Comparison of ENCODE assay signal across 29 cellular contexts in genomic region chr9:73893230-73893629, GRCh38.
"Had no signal": no experiment of that assay in that cellular context is flagged by ENCODE, and none has a peak within 500 bp of the region (broad histone marks: within the 10 kb centered on the region; RNA-seq: fewer than 3 reads in every experiment).

No MANE protein-coding gene starts in this region.

- H3K9me3 ChIP-seq: neutrophil, psoas muscle, suprapubic skin, testis, tibial artery, transverse colon, upper lobe of right lung, uterus had no signal

- H3K27me3 ChIP-seq: neutrophil, spleen, suprapubic skin, testis, tibial artery, transverse colon, upper lobe of right lung, uterus had no signal

- H3K27ac ChIP-seq: neutrophil, parathyroid adenoma, psoas muscle, skin epidermis, spleen, suprapubic skin, testis, tibial artery, transverse colon, upper lobe of right lung, uterus had no signal

- DNase-seq: naive thymus-derived CD8-positive, alpha-beta T cell; nephron progenitor cell; nucleus accumbens; posterior cingulate gyrus; psoas muscle; right cardiac atrium; spleen; stimulated activated CD4-positive, alpha-beta T cell treated with anti-CD3 and anti-CD28 coated beads, Interleukin-12 subunit alpha, Interleukin-12 subunit beta, amount 100 ng/mL, for 4 hours; stimulated activated CD4-positive, alpha-beta T cell treated with anti-CD3 and anti-CD28 coated beads, Interleukin-1b, Interleukin-23, amount 100 ng/mL, for 48 hours; stimulated activated CD4-positive, alpha-beta T cell treated with anti-CD3 and anti-CD28 coated beads, Interleukin-4, amount 100 ng/mL, for 1 hour; stimulated activated CD4-positive, alpha-beta T cell treated with anti-CD3 and anti-CD28 coated beads, Interleukin-4, amount 100 ng/mL, for 4 hours; stimulated activated CD8-positive, alpha-beta memory T cell treated with anti-CD3 and anti-CD28 coated beads, Interleukin-4, amount 100 ng/mL, for 48 hours; stimulated activated naive CD4-positive, alpha-beta T cell; stimulated activated naive CD8-positive, alpha-beta T cell treated with anti-CD3 and anti-CD28 coated beads, Interleukin-15, amount 100 ng/mL, for 72 hours; stimulated activated naive CD8-positive, alpha-beta T cell treated with anti-CD3 and anti-CD28 coated beads, Interleukin-15, Interleukin-2, amounts not matched to agents 100 U/mL and 50 U/mL, for 24 hours; substantia nigra; testis; tibial artery; transverse colon; upper lobe of right lung; uterus had no signal

- H3K4me3 ChIP-seq: psoas muscle, skin epidermis, smooth muscle cell, spleen, suprapubic skin, testis, tibial artery, transverse colon, upper lobe of right lung, uterus had no signal

- H3K4me1 ChIP-seq: parathyroid adenoma, psoas muscle, spleen, suprapubic skin, testis, tibial artery, transverse colon, upper lobe of right lung, uterus had no signal

- ATAC-seq: naive thymus-derived CD8-positive, alpha-beta T cell; natural killer cell treated with Interleukin-12 subunit alpha and Interleukin-12 subunit beta and Interleukin-15 and Interleukin-18, amount 100 ng/mL, for 72 hours; psoas muscle; right cardiac atrium; sciatic nerve; stimulated activated memory B cell treated with anti-CD40 and anti-IgM and Interleukin-4, amounts not matched to agents 10 μg/mL and 1 μg/mL and 100 μg/mL, for 72 hours; stimulated activated naive CD8-positive, alpha-beta T cell treated with anti-CD3 and anti-CD28 coated beads, Interleukin-15, amount 100 ng/mL, for 72 hours; stimulated activated naive CD8-positive, alpha-beta T cell treated with anti-CD3 and anti-CD28 coated beads, Interleukin-15, Interleukin-2, amounts not matched to agents 100 U/mL and 50 U/mL, for 24 hours; upper lobe of right lung had no signal

- H3K36me3 ChIP-seq: neutrophil, spleen, suprapubic skin, tibial artery, transverse colon, upper lobe of right lung, uterus had no signal
